In the genomic region with DNA sequence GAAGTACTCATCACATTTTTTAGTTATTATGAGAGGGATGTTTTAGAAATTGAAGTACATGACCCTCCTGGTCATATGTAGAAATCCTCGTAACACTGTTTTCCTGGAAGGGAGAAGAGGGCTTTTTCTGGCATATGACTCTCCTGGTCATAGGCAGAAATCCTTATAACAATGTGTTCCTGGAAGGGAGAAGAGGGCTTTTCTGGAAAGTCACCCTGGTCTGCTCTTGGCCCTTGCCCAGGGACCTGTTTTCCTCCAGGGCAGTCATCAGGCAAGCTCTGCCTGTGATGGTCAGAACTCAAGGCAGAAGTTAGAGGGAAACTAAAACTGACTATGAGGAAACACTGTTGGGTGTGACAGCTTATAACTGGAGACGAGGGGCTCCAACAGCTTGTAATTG, we compare ENCODE assay signal across 34 cellular contexts. TPM values are rescaled to one million over a fixed set of nuclear protein-coding genes. Genes with fewer than 3 reads are reported as not detected.
"Had no signal": no experiment of that assay in that cellular context is flagged by ENCODE, and none has a peak within 500 bp of the region (broad histone marks: within the 10 kb centered on the region; RNA-seq: fewer than 3 reads in every experiment).

No MANE protein-coding gene starts in this region.

- H3K4me1 Mint-ChIP-seq: activated CD4-positive, alpha-beta T cell treated with anti-CD3 and anti-CD28 coated beads for 36 hours; activated CD4-positive, alpha-beta T cell treated with anti-CD3 and anti-CD28 coated beads, Interleukin-2, amount 10 ng/mL, durations not matched to agents 24 days and 14 days; activated CD8-positive, alpha-beta memory T cell treated with anti-CD3 and anti-CD28 coated beads, Interleukin-2, amount 10 ng/mL, durations not matched to agents 7 days and 5 days; activated naive CD4-positive, alpha-beta T cell treated with anti-CD3 and anti-CD28 coated beads, Interleukin-2, amount 50 U/mL, for 24 hours; activated naive CD8-positive, alpha-beta T cell treated with anti-CD3 and anti-CD28 coated beads for 36 hours; activated naive CD8-positive, alpha-beta T cell treated with anti-CD3 and anti-CD28 coated beads, Interleukin-2, amount 50 U/mL, for 24 hours had no signal

- ATAC-seq: activated CD4-positive, alpha-beta T cell treated with anti-CD3 and anti-CD28 coated beads for 36 hours; activated CD8-positive, alpha-beta memory T cell treated with anti-CD3 and anti-CD28 coated beads, Interleukin-2, amount 10 ng/mL, durations not matched to agents 7 days and 5 days; activated CD8-positive, alpha-beta T cell treated with anti-CD3 and anti-CD28 coated beads, Interleukin-2, amount 10 ng/mL, durations not matched to agents 7 days and 5 days; activated naive CD8-positive, alpha-beta T cell treated with anti-CD3 and anti-CD28 coated beads, Interleukin-2, amount 50 U/mL, for 24 hours; body of pancreas; effector memory CD8-positive, alpha-beta T cell had no signal

- H3K27me3 ChIP-seq: adrenal gland, body of pancreas, colonic mucosa had no signal

- H3K4me3 ChIP-seq: adrenal gland, body of pancreas, cardiac muscle cell, colonic mucosa, esophagus muscularis mucosa had no signal

- H3K9me3 ChIP-seq: adrenal gland, body of pancreas, colonic mucosa had no signal

- DNase-seq: activated CD4-positive, alpha-beta memory T cell treated with anti-CD3 and anti-CD28 coated beads for 36 hours; activated CD4-positive, alpha-beta T cell treated with anti-CD3 and anti-CD28 coated beads for 36 hours; activated CD4-positive, alpha-beta T cell treated with anti-CD3 and anti-CD28 coated beads, Interleukin-2, amount 10 ng/mL, durations not matched to agents 24 days and 14 days; activated CD4-positive, CD25-positive, alpha-beta regulatory T cell; activated CD4-positive, CD25-positive, alpha-beta regulatory T cell treated with anti-CD3 and anti-CD28 coated beads, Interleukin-2, amount 50 U/mL, for 72 hours; activated CD8-positive, alpha-beta memory T cell treated with anti-CD3 and anti-CD28 coated beads, Interleukin-2, amount 10 ng/mL, durations not matched to agents 7 days and 5 days; activated CD8-positive, alpha-beta memory T cell treated with anti-CD3 and anti-CD28 coated beads, Interleukin-2, amount 50 U/mL, for 4 hours; activated CD8-positive, alpha-beta T cell treated with anti-CD3 and anti-CD28 coated beads, Interleukin-2, amount 10 ng/mL, durations not matched to agents 7 days and 5 days; activated effector memory CD4-positive, alpha-beta T cell treated with anti-CD3 and anti-CD28 coated beads, Interleukin-2, amount 50 U/mL, for 16 hours; activated naive CD4-positive, alpha-beta T cell treated with anti-CD3 and anti-CD28 coated beads for 36 hours; activated naive CD8-positive, alpha-beta T cell treated with anti-CD3 and anti-CD28 coated beads for 36 hours; activated naive CD8-positive, alpha-beta T cell treated with anti-CD3 and anti-CD28 coated beads, Interleukin-2, amount 50 U/mL, for 24 hours; activated T-cell treated with anti-CD3 and anti-CD28 coated beads, Interleukin-2, amount 50 U/mL, for 1 hour; activated T-cell treated with anti-CD3 and anti-CD28 coated beads, Interleukin-2, amount 50 U/mL, for 48 hours; adrenal gland; amygdala; aorta; body of pancreas; central memory CD4-positive, alpha-beta T cell; cerebellar nuclear complex; colonic mucosa; dermis blood vessel endothelial cell; effector CD4-positive, alpha-beta T cell; effector memory CD8-positive, alpha-beta T cell; erythroblast; foreskin fibroblast; head of caudate nucleus; T-helper 2 cell had no signal

- H3K27me3 Mint-ChIP-seq: activated CD4-positive, alpha-beta memory T cell treated with anti-CD3 and anti-CD28 coated beads for 36 hours; activated CD4-positive, alpha-beta T cell treated with anti-CD3 and anti-CD28 coated beads for 36 hours; activated CD4-positive, alpha-beta T cell treated with anti-CD3 and anti-CD28 coated beads, Interleukin-2, amount 10 ng/mL, durations not matched to agents 24 days and 14 days; activated CD8-positive, alpha-beta memory T cell treated with anti-CD3 and anti-CD28 coated beads, Interleukin-2, amount 10 ng/mL, durations not matched to agents 7 days and 5 days; activated naive CD4-positive, alpha-beta T cell treated with anti-CD3 and anti-CD28 coated beads, Interleukin-2, amount 50 U/mL, for 24 hours; activated naive CD8-positive, alpha-beta T cell treated with anti-CD3 and anti-CD28 coated beads for 36 hours; activated naive CD8-positive, alpha-beta T cell treated with anti-CD3 and anti-CD28 coated beads, Interleukin-2, amount 50 U/mL, for 24 hours had no signal

- H3K36me3 ChIP-seq: adrenal gland, cardiac muscle cell, colonic mucosa, esophagus muscularis mucosa had no signal

- H3K4me1 ChIP-seq: adrenal gland, colonic mucosa, esophagus muscularis mucosa had no signal

- H3K4me3 Mint-ChIP-seq: activated CD4-positive, alpha-beta memory T cell treated with anti-CD3 and anti-CD28 coated beads for 36 hours; activated CD4-positive, alpha-beta T cell treated with anti-CD3 and anti-CD28 coated beads for 36 hours; activated CD4-positive, alpha-beta T cell treated with anti-CD3 and anti-CD28 coated beads, Interleukin-2, amount 10 ng/mL, durations not matched to agents 24 days and 14 days; activated CD8-positive, alpha-beta memory T cell treated with anti-CD3 and anti-CD28 coated beads, Interleukin-2, amount 10 ng/mL, durations not matched to agents 7 days and 5 days; activated CD8-positive, alpha-beta T cell treated with anti-CD3 and anti-CD28 coated beads, Interleukin-2, amount 10 ng/mL, durations not matched to agents 7 days and 5 days; activated naive CD4-positive, alpha-beta T cell treated with anti-CD3 and anti-CD28 coated beads for 36 hours; activated naive CD4-positive, alpha-beta T cell treated with anti-CD3 and anti-CD28 coated beads, Interleukin-2, amount 50 U/mL, for 24 hours; activated naive CD8-positive, alpha-beta T cell treated with anti-CD3 and anti-CD28 coated beads for 36 hours; activated naive CD8-positive, alpha-beta T cell treated with anti-CD3 and anti-CD28 coated beads, Interleukin-2, amount 50 U/mL, for 24 hours; activated T-helper 1 cell treated with anti-CD3 and anti-CD28 coated beads, Interleukin-12 subunit alpha, Interleukin-12 subunit beta, Interleukin-2, Interleukin-4 antibody, amounts not matched to agents 30 ng/mL and 10 ng/mL and 1 ng/mL, durations not matched to agents 14 hours and 24 hours and 36 hours; effector memory CD8-positive, alpha-beta T cell had no signal

- H3K27ac Mint-ChIP-seq: activated CD4-positive, alpha-beta memory T cell treated with anti-CD3 and anti-CD28 coated beads for 36 hours; activated CD4-positive, alpha-beta T cell treated with anti-CD3 and anti-CD28 coated beads for 36 hours; activated CD4-positive, alpha-beta T cell treated with anti-CD3 and anti-CD28 coated beads, Interleukin-2, amount 10 ng/mL, durations not matched to agents 24 days and 14 days; activated CD8-positive, alpha-beta memory T cell treated with anti-CD3 and anti-CD28 coated beads, Interleukin-2, amount 10 ng/mL, durations not matched to agents 7 days and 5 days; activated CD8-positive, alpha-beta T cell treated with anti-CD3 and anti-CD28 coated beads, Interleukin-2, amount 10 ng/mL, durations not matched to agents 7 days and 5 days; activated naive CD4-positive, alpha-beta T cell treated with anti-CD3 and anti-CD28 coated beads for 36 hours; activated naive CD4-positive, alpha-beta T cell treated with anti-CD3 and anti-CD28 coated beads, Interleukin-2, amount 50 U/mL, for 24 hours; activated naive CD8-positive, alpha-beta T cell treated with anti-CD3 and anti-CD28 coated beads for 36 hours; activated naive CD8-positive, alpha-beta T cell treated with anti-CD3 and anti-CD28 coated beads, Interleukin-2, amount 50 U/mL, for 24 hours; activated T-helper 1 cell treated with anti-CD3 and anti-CD28 coated beads, Interleukin-12 subunit alpha, Interleukin-12 subunit beta, Interleukin-2, Interleukin-4 antibody, amounts not matched to agents 30 ng/mL and 10 ng/mL and 1 ng/mL, durations not matched to agents 14 hours and 24 hours and 36 hours; activated T-helper 2 cell treated with anti-CD3 and anti-CD28 coated beads, Interferon-gamma antibody, Interleukin-2, Interleukin-4, amounts not matched to agents 10 μg/mL and 5 μg/mL and 100 μg/mL, durations not matched to agents 14 hours and 24 hours and 36 hours; effector memory CD8-positive, alpha-beta T cell had no signal

- H3K9me3 Mint-ChIP-seq: activated CD4-positive, alpha-beta T cell treated with anti-CD3 and anti-CD28 coated beads, Interleukin-2, amount 10 ng/mL, durations not matched to agents 24 days and 14 days; activated naive CD4-positive, alpha-beta T cell treated with anti-CD3 and anti-CD28 coated beads for 36 hours; activated naive CD4-positive, alpha-beta T cell treated with anti-CD3 and anti-CD28 coated beads, Interleukin-2, amount 50 U/mL, for 24 hours; activated naive CD8-positive, alpha-beta T cell treated with anti-CD3 and anti-CD28 coated beads, Interleukin-2, amount 50 U/mL, for 24 hours; activated T-helper 1 cell treated with anti-CD3 and anti-CD28 coated beads, Interleukin-12 subunit alpha, Interleukin-12 subunit beta, Interleukin-2, Interleukin-4 antibody, amounts not matched to agents 30 ng/mL and 10 ng/mL and 1 ng/mL, durations not matched to agents 14 hours and 24 hours and 36 hours; effector memory CD8-positive, alpha-beta T cell had no signal

- H3K27ac ChIP-seq: adrenal gland, body of pancreas, cardiac muscle cell, colonic mucosa, esophagus muscularis mucosa had no signal

RNA-seq across cellular contexts. Expression of a gene that starts 27.7 kb away (rescaled TPM):
- total RNA-seq: frontal cortex had no signal
